In the genomic region with DNA sequence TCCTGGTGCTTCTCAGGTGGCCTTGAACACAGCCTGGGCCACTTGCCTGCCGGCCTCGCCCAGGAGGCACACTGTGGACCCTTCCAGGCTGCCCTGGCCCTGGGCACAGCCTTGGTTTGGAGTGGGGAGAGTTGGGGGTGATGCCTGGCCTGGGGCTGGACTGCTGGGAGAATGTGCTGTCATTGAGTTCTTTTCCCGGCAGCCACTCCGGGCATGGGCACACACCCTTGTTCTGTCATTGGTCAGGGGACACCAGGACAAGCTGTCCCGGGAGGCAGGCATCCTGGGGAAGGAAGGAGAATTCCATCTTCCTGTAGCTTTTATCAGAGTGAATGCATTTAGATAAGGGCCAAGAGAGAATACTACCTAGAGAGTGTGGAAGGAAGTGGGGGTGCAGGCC, we compare ENCODE assay signal across 22 cellular contexts.
"Had no signal": no experiment of that assay in that cellular context is flagged by ENCODE, and none has a peak within 500 bp of the region (broad histone marks: within the 10 kb centered on the region; RNA-seq: fewer than 3 reads in every experiment).

No MANE protein-coding gene starts in this region.

- H3K36me3 ChIP-seq: adrenal gland, ascending aorta, brain microvascular endothelial cell, esophagus squamous epithelium, gastroesophageal sphincter, sigmoid colon, thyroid gland had no signal

- H3K27me3 ChIP-seq: adrenal gland, ascending aorta, brain microvascular endothelial cell, esophagus squamous epithelium, gastroesophageal sphincter, sigmoid colon, thyroid gland had no signal

- ATAC-seq: activated T-cell treated with anti-CD3 and anti-CD28 coated beads, Interleukin-2, amount 50 U/mL, for 4 hours; gastroesophageal sphincter; left colon had no signal

- H3K4me1 ChIP-seq: adrenal gland, ascending aorta, esophagus squamous epithelium, thyroid gland had no signal

- H3K9me3 ChIP-seq: adrenal gland, ascending aorta, esophagus squamous epithelium, gastroesophageal sphincter, sigmoid colon, thyroid gland had no signal

- DNase-seq: activated CD4-positive, alpha-beta T cell treated with anti-CD3 and anti-CD28 coated beads, Interleukin-2, amount 50 U/mL, for 4 hours; activated CD8-positive, alpha-beta memory T cell treated with anti-CD3 and anti-CD28 coated beads, Interleukin-2, amount 50 U/mL, for 48 hours; activated naive CD4-positive, alpha-beta T cell; activated T-cell treated with anti-CD3 and anti-CD28 coated beads, Interleukin-2, amount 50 U/mL, for 4 hours; brain microvascular endothelial cell; central memory CD4-positive, alpha-beta T cell; effector memory CD4-positive, alpha-beta T cell; esophagus squamous epithelium; head of caudate nucleus; islet precursor cell; left colon; nephron progenitor cell; occipital lobe; sigmoid colon; stimulated activated CD4-positive, alpha-beta T cell treated with anti-CD3 and anti-CD28 coated beads, Interleukin-2, amount 100 ng/mL, for 48 hours; substantia nigra; T-helper 9 cell; thyroid gland had no signal

- H3K4me3 ChIP-seq: adrenal gland, ascending aorta, esophagus squamous epithelium, gastroesophageal sphincter, sigmoid colon, smooth muscle cell, thyroid gland had no signal

- H3K27ac ChIP-seq: ascending aorta, brain microvascular endothelial cell, esophagus squamous epithelium, gastroesophageal sphincter, sigmoid colon, thyroid gland had no signal
